In the genomic region with DNA sequence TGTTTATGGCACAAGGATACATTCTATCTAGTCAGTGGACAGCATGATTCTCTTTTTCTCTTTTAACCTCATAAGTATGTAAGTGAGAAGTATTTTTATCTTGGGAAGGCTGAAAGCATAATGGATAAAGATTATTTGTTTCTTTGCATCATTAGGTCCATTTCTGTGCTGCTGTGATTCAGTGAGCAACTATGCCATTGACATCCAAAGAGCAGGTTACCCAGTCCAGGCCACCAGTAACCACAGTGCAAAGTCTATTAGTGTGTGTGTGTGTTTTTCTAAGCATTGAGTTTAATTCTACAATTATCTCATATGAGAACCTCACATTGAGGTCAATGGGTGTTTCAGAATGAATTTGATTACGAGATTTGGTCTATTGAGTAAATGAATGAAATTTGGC, we compare ENCODE assay signal across 19 cellular contexts.
"Had no signal": no experiment of that assay in that cellular context is flagged by ENCODE, and none has a peak within 500 bp of the region (broad histone marks: within the 10 kb centered on the region; RNA-seq: fewer than 3 reads in every experiment).

No MANE protein-coding gene starts in this region.

- H3K4me1 ChIP-seq: colonic mucosa, foreskin keratinocyte, heart left ventricle, parathyroid adenoma, prostate gland, spleen, tibial artery, upper lobe of right lung, vagina had no signal

- H3K36me3 ChIP-seq: colonic mucosa, heart left ventricle, prostate gland, spleen, tibial artery, upper lobe of right lung, vagina had no signal

- H3K4me3 ChIP-seq: colonic mucosa, heart left ventricle, prostate gland, spleen, tibial artery, upper lobe of right lung, vagina had no signal

- DNase-seq: colonic mucosa; dermis blood vessel endothelial cell; erythroblast; heart left ventricle; hippocampal formation; islet precursor cell; mesendoderm; naive B cell; retina; spleen; stimulated activated CD4-positive, alpha-beta T cell treated with anti-CD3 and anti-CD28 coated beads, Interleukin-15, amount 100 ng/mL, for 24 hours; stimulated activated CD4-positive, alpha-beta T cell treated with anti-CD3 and anti-CD28 coated beads, Interleukin-1b, Interleukin-23, amount 100 ng/mL, for 48 hours; stimulated activated CD4-positive, alpha-beta T cell treated with anti-CD3 and anti-CD28 coated beads, Interleukin-4, amount 100 ng/mL, for 24 hours; tibial artery; upper lobe of right lung had no signal

- H3K27ac ChIP-seq: colonic mucosa, foreskin keratinocyte, heart left ventricle, prostate gland, spleen, tibial artery, upper lobe of right lung, vagina had no signal

- H3K27me3 ChIP-seq: colonic mucosa, foreskin keratinocyte, heart left ventricle, spleen, tibial artery, upper lobe of right lung, vagina had no signal

- H2AFZ ChIP-seq: parathyroid adenoma had no signal

- H3K9ac ChIP-seq: parathyroid adenoma had no signal

- H3K9me3 ChIP-seq: colonic mucosa, prostate gland, vagina had no signal
